ENCODE assay signal across 16 cellular contexts in genomic region chr2:1546901-1547300, GRCh38.
DNase-seq lines count a peak whose midpoint lies in the region; ATAC-seq, FAIRE-seq and TF ChIP-seq lines count a peak whose summit lies in the region.
"Had no signal": no experiment of that assay in that cellular context is flagged by ENCODE, and none has a peak within 500 bp of the region (broad histone marks: within the 10 kb centered on the region; RNA-seq: fewer than 3 reads in every experiment).

No MANE protein-coding gene starts in this region.

- H3K9ac ChIP-seq in K562 (ENCODE audit: insufficient read depth in 1 of 2, low read depth in 2 of 2, low read length in 2 of 2) (no peak overlapping the region), HepG2 (ENCODE audit: insufficient read depth, low read depth, low read length) (no peak overlapping the region)
- H3K9ac ChIP-seq: parathyroid adenoma had no signal

- DNase-seq in GM10266 (ENCODE audit: extremely low spot score): peak; percentile 9
- no peak for DNase-seq in HFF-Myc (ENCODE audit: extremely low read depth, low read depth)
- DNase-seq in K562 (ENCODE audit: extremely low read depth in 1 of 4, low spot score in 3 of 4): peak; percentile 8 to 47 (median 36)
- DNase-seq in HepG2 (ENCODE audit: low spot score): no peak
- DNase-seq in stimulated activated naive CD4-positive, alpha-beta T cell treated with Interleukin-2 at 50 U/mL for 16 hours (lab: John Stamatoyannopoulos, UW): no peak
- DNase-seq in activated CD8-positive, alpha-beta memory T cell treated with anti-CD3 and anti-CD28 coated beads, Interleukin-2, amount 50 U/mL, for 48 hours: no peak
- DNase-seq: activated CD4-positive, alpha-beta T cell treated with anti-CD3 and anti-CD28 coated beads, Interleukin-2, amount 10 ng/mL, durations not matched to agents 24 days and 14 days; amniotic stem cell; EL; hypothalamus; NCI-H774; stomach had no signal

- H3K4me2 ChIP-seq in K562 (ENCODE audit: insufficient read depth, low read length) (no peak overlapping the region), HepG2 (ENCODE audit: low read depth, low read length) (no peak overlapping the region)

- H3K36me3 ChIP-seq in K562 (ENCODE audit: control insufficient read depth, insufficient read depth, low read length) (no peaks in the 10 kb centered on the region), HepG2 (replicated peaks in 1 of 2; ENCODE audit: control insufficient read depth in 1 of 2, insufficient read depth in 2 of 2, low read length in 2 of 2) (no peaks in the 10 kb centered on the region)
- H3K36me3 ChIP-seq: left lung, stomach had no signal

- no peaks in the 10 kb centered on the region for H3K79me2 ChIP-seq in K562 (ENCODE audit: control insufficient read depth, insufficient read depth, low read length)
- H3K79me2 ChIP-seq in HepG2 (ENCODE audit: insufficient read depth, low read length): no peaks in the 10 kb centered on the region
- H3K79me2 ChIP-seq: parathyroid adenoma had no signal

- H3K9me1 ChIP-seq in K562 (ENCODE audit: control insufficient read depth, insufficient read depth, low read length): no peaks in the 10 kb centered on the region

- in situ Hi-C loops in K562 (cut with MboI) (loop anchor here (25.0 kb wide), 1 partner anchor 835 kb away; no protein-coding TSS in a partner anchor), HepG2 (cut with HindIII; ENCODE audit: extremely low pct_ligation_motif_present, low pct_unique_long_range_greater_than_20kb) (loop anchor here (10.0 to 25.0 kb wide), 2 partner anchors 302 to 410 kb away; no protein-coding TSS in a partner anchor)

- no peak for TF ChIP-seq RAD21 in K562 (CRISPR knock-in tag; conservative IDR thresholded peaks at IDR 0.05 in 1 of 2, IDR thresholded peaks at IDR 0.05 in 1 of 2)
- no peak for TF ChIP-seq RAD21 in HepG2 (CRISPR knock-in tag; IDR thresholded peaks at IDR 0.05)

- TF ChIP-seq CTCF in GM10266 (IDR thresholded peaks at IDR 0.05; ENCODE audit: control insufficient read depth, insufficient read depth, low read depth, missing control alignments): peak; percentile 26
- TF ChIP-seq CTCF in HFF-Myc (IDR thresholded peaks at IDR 0.05; ENCODE audit: low read depth, low read length, missing control alignments): peak; percentile 28
- TF ChIP-seq CTCF in K562 (IDR thresholded peaks at IDR 0.05 in 2 of 3, conservative IDR thresholded peaks at IDR 0.05 in 1 of 3; ENCODE audit: insufficient read depth in 2 of 3, low read depth in 1 of 3, low read length in 3 of 3): peak in 2 of 3 experiments; percentile 26 to 28; a peak in 2 of 6 replicates
- TF ChIP-seq CTCF in HepG2 (CRISPR knock-in tag; IDR thresholded peaks at IDR 0.05): peak; percentile 36; the same call in 1 of the 2 replicates

- no TSS peak for BruUV-seq in K562 (replicated peaks; lab: Mats Ljungman, UMichigan)
- BruUV-seq in HepG2 (replicated peaks; lab: Mats Ljungman, UMichigan): no TSS peak

- H3K9me3 ChIP-seq in K562 (replicated peaks; ENCODE audit: control insufficient read depth, insufficient read depth, low read depth, low read length) (no peaks in the 10 kb centered on the region), HepG2 (ENCODE audit: low read length) (no peaks in the 10 kb centered on the region)
- H3K9me3 ChIP-seq: left lung, stomach had no signal

- no peak for TF ChIP-seq EP300 in K562 (IDR thresholded peaks at IDR 0.05; ENCODE audit: low read length)
- no peak for TF ChIP-seq EP300 in HepG2 (IDR thresholded peaks at IDR 0.05; ENCODE audit: low read depth in 2 of 2, low read length in 2 of 2)
- no peak for TF ChIP-seq EP300 in HepG2 (CRISPR knock-in tag; IDR thresholded peaks at IDR 0.05; ENCODE audit: borderline replicate concordance)

- TF ChIP-seq POLR2A in K562 (conservative IDR thresholded peaks at IDR 0.05) (no peak), HepG2 (IDR thresholded peaks at IDR 0.05; ENCODE audit: insufficient read depth in 1 of 2, low read depth in 2 of 2, low read length in 2 of 2) (no peak)

- ATAC-seq in K562 (peak; percentile 72), HepG2 (peak; percentile 25), GM21737 (IDR thresholded peaks at IDR 0.05; ENCODE audit: unreplicated experiment) (no peak)
- ATAC-seq: left lung had no signal

- H2AFZ ChIP-seq in K562 (ENCODE audit: low read depth, low read length) (no peak overlapping the region), HepG2 (ENCODE audit: low read length) (no peak overlapping the region)

- H3K27ac ChIP-seq in K562 (ENCODE audit: extremely low read depth, low read depth, low read length): no peak overlapping the region
- H3K27ac ChIP-seq in HepG2 (ENCODE audit: extremely low read length, insufficient read depth, low read length): no peak overlapping the region
- H3K27ac ChIP-seq: coronary artery, left lung, parathyroid adenoma, stomach had no signal

- intact Hi-C loops in K562 (cut with micrococcal nuclease) (loop anchor here (1.0 to 10.0 kb wide), 3 partner anchors 312 to 693 kb away; partner anchors contain the start of gene SNTG2), HepG2 (cut with micrococcal nuclease; ENCODE audit: unreplicated experiment) (loop anchor here (1.0 to 5.0 kb wide), 4 partner anchors 300 to 833 kb away; no protein-coding TSS in a partner anchor)

- H3K4me3 ChIP-seq in HFF-Myc (replicated peaks; ENCODE audit: low read depth, low read length) (no peak overlapping the region), K562 (no peak overlapping the region), HepG2 (replicated peaks in 1 of 3; ENCODE audit: insufficient read depth in 1 of 3, low read depth in 2 of 3, low read length in 3 of 3) (no peak overlapping the region)
- H3K4me3 ChIP-seq: coronary artery, left lung, stomach had no signal

- 3% methylated on average over 9 of the region's 10 CpGs for WGBS in K562 (ENCODE audit: insufficient coverage, low coverage, missing lambda C conversion rate)
- WGBS in HepG2 (ENCODE audit: low lambda C conversion rate): 33% methylated on average over 7 of the region's 10 CpGs

- peaks cover 0 to 6% of the 10 kb centered on the region in 2 experiments; a peak in 2 of 5 replicates for H3K4me1 ChIP-seq in K562 (replicated peaks in 1 of 2; ENCODE audit: control insufficient read depth in 2 of 2, insufficient read depth in 2 of 2, low read length in 2 of 2)
- H3K4me1 ChIP-seq in HepG2 (ENCODE audit: insufficient read depth, low read length): peaks cover 7% of the 10 kb centered on the region; the same call in 1 of the 2 replicates
- H3K4me1 ChIP-seq: parathyroid adenoma had no signal

- POLR2A ChIA-PET in K562 (lab: Yijun Ruan, JAX) (no interaction called here), HepG2 (lab: Yijun Ruan, JAX) (no interaction called here)

- H3K27me3 ChIP-seq in K562 (ENCODE audit: control insufficient read depth in 2 of 2, insufficient read depth in 2 of 2, low read length in 2 of 2): peaks cover 0 to 19% of the 10 kb centered on the region in 2 experiments; a peak in 2 of 5 replicates
- peaks cover 4 to 25% of the 10 kb centered on the region in 2 experiments; a peak in 4 of 5 replicates for H3K27me3 ChIP-seq in HepG2 (ENCODE audit: control insufficient read depth in 1 of 2, insufficient read depth in 2 of 2, low read length in 2 of 2)

- H4K20me1 ChIP-seq in K562 (replicated peaks; ENCODE audit: control insufficient read depth, insufficient read depth, low read length) (no peaks in the 10 kb centered on the region; the same call in 1 of the 2 replicates), HepG2 (ENCODE audit: insufficient read depth, low read length) (no peaks in the 10 kb centered on the region; the same call in 1 of the 2 replicates)

- FAIRE-seq in K562 (lab: Jason Lieb, UNC) (no peak), HepG2 (lab: Jason Lieb, UNC) (no peak)

- CTCF ChIA-PET in K562 (lab: Yijun Ruan, JAX; ENCODE audit: low intra/inter-chr PET ratio) (interaction anchor here (1.5 kb wide), 1 partner anchor 831 kb away, joined by 4 read pairs; no protein-coding TSS in a partner anchor), HepG2 (lab: Yijun Ruan, JAX; ENCODE audit: low intra/inter-chr PET ratio, low total read pairs) (interaction anchor here (2.8 kb wide), 1 partner anchor 693 kb away, joined by 32 read pairs; no protein-coding TSS in a partner anchor)

TF ChIP-seq in K562, 482 proteins besides CTCF, POLR2A, EP300 and RAD21 (continues in another document):
- TF ChIP-seq FOSL1 (tag; conservative IDR thresholded peaks at IDR 0.05) (no peak), PTTG1 (tag; IDR thresholded peaks at IDR 0.05; ENCODE audit: low read depth) (no peak), TCF3 (CRISPR knock-in tag; IDR thresholded peaks at IDR 0.05) (no peak), HEY1 (CRISPR knock-in tag; IDR thresholded peaks at IDR 0.05; ENCODE audit: borderline replicate concordance) (no peak), BCOR (IDR thresholded peaks at IDR 0.05) (peak; percentile 20; the same call in 1 of the 2 replicates)
- TF ChIP-seq, protein P1, sequence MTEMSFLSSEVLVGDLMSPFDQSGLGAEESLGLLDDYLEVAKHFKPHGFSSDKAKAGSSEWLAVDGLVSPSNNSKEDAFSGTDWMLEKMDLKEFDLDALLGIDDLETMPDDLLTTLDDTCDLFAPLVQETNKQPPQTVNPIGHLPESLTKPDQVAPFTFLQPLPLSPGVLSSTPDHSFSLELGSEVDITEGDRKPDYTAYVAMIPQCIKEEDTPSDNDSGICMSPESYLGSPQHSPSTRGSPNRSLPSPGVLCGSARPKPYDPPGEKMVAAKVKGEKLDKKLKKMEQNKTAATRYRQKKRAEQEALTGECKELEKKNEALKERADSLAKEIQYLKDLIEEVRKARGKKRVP (CRISPR knock-in tag; IDR thresholded peaks at IDR 0.05): no peak

TF ChIP-seq in HepG2, 621 proteins besides CTCF, POLR2A, EP300 and RAD21 (continues in another document):
- TF ChIP-seq ZNF12 (CRISPR knock-in tag; IDR thresholded peaks at IDR 0.05): no peak
- no peak for TF ChIP-seq THYN1 (CRISPR knock-in tag; IDR thresholded peaks at IDR 0.05; ENCODE audit: borderline replicate concordance, low read depth)
- no peak for TF ChIP-seq MEIS2 (CRISPR knock-in tag; IDR thresholded peaks at IDR 0.05)
- TF ChIP-seq TP53 (CRISPR knock-in tag; conservative IDR thresholded peaks at IDR 0.05): no peak
- no peak for TF ChIP-seq ARNTL (CRISPR knock-in tag; IDR thresholded peaks at IDR 0.05)
- TF ChIP-seq ZBTB33 (CRISPR knock-in tag; IDR thresholded peaks at IDR 0.05): no peak
- TF ChIP-seq ZNF263 (CRISPR knock-in tag; IDR thresholded peaks at IDR 0.05): peak; percentile 76

Comparison
In these comparisons a context has a peak if more than half of its experiments do, and no peak if none do; other contexts are left out.
1. DNase-seq: peak in GM10266 (single experiment) and K562 (4 of 4); none in HFF-Myc (single experiment), HepG2 (single experiment), stimulated activated naive CD4-positive, alpha-beta T cell treated with Interleukin-2 at 50 U/mL for 16 hours (single experiment) and activated CD8-positive, alpha-beta memory T cell treated with anti-CD3 and anti-CD28 coated beads, Interleukin-2, amount 50 U/mL, for 48 hours (single experiment).
2. Peak in every context shown above with its lines, with median percentiles within 50 percentile points of each other: CTCF ChIP-seq.